8 cellular contexts compared by ENCODE assay signal in genomic region chr12:62191747-62192485, GRCh38.
DNase-seq lines count a peak whose midpoint lies in the region; ATAC-seq lines count a peak whose summit lies in the region.

No MANE protein-coding gene starts in this region.

- H3K4me3 ChIP-seq in skin epidermis: peak overlapping the region; percentile 16 to 45 (median 30)

- peak overlapping the region in 3 of 21 experiments; percentile 14 to 59 (median 31) for H3K27ac ChIP-seq in skin epidermis

- peak; percentile 39 for DNase-seq in EH (ENCODE audit: low read depth)
- DNase-seq in M059J (ENCODE audit: low read depth): peak; percentile 36
- peak; percentile 7 for DNase-seq in amniotic stem cell (lab: John Stamatoyannopoulos, UW)
- peak; percentile 31 for DNase-seq in iPS-NIHi11 (ENCODE audit: low spot score)
- no peak for DNase-seq in NCI-H446 (lab: John Stamatoyannopoulos, UW)

- no peak for ATAC-seq in HG02852 (IDR thresholded peaks at IDR 0.05; ENCODE audit: unreplicated experiment)
- ATAC-seq in HG03442 (IDR thresholded peaks at IDR 0.05; ENCODE audit: unreplicated experiment): no peak

Comparison
In these comparisons a context has a peak if more than half of its experiments do, and no peak if none do; other contexts are left out.
1. DNase-seq: peak in EH (single experiment), M059J (single experiment), amniotic stem cell (single experiment) and iPS-NIHi11 (single experiment); none in NCI-H446 (0 of 2).